Comparison of ENCODE assay signal across 21 cellular contexts in the genomic region with DNA sequence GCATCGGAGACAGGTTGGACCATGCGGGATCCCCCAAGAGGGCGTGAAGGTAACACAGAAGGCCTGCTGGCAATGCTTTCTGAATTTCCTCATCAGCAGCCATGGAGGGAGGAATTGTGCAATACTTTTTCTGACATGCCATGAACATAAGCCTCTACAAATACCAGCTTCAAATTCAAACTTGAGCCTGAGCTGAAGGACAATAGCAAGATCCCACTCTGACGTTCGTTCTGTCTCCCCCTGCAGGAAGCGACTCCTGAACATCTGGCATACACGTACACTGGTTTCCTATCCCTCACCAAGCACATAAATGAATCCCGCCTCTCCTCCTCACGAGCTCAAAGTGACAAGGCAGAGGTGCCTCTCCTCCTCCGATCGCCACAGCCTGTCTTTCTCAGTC.
DNase-seq lines count a peak whose midpoint lies in the region; ATAC-seq and TF ChIP-seq lines count a peak whose summit lies in the region.
"Had no signal": no experiment of that assay in that cellular context is flagged by ENCODE, and none has a peak within 500 bp of the region (broad histone marks: within the 10 kb centered on the region; RNA-seq: fewer than 3 reads in every experiment).

No MANE protein-coding gene starts in this region.

- DNase-seq in Kasumi-1 (lab: John Stamatoyannopoulos, UW) (peak; percentile 68 to 72), SK-N-MC (ENCODE audit: low read depth, low spot score) (peak; percentile 6), neural progenitor cell (ENCODE audit: low spot score) (no peak)
- DNase-seq: activated CD4-positive, alpha-beta memory T cell treated with anti-CD3 and anti-CD28 coated beads for 36 hours; activated T-cell treated with anti-CD3 and anti-CD28 coated beads, Interleukin-2, amount 50 U/mL, for 4 hours; body of pancreas; GF-D8; kidney glomerular epithelial cell; natural killer cell; NCI-H82; RPMI8226; stimulated activated CD4-positive, alpha-beta T cell treated with anti-CD3 and anti-CD28 coated beads, Interleukin-4, amount 100 ng/mL, for 4 hours had no signal

- H3K27me3 Mint-ChIP-seq in neural progenitor cell (ENCODE audit: insufficient read depth, low read depth), result peaks cover 20% of the 10 kb centered on the region
- H3K27me3 Mint-ChIP-seq in stimulated activated memory B cell treated with anti-CD40 and anti-IgM and Interleukin-4, amounts not matched to agents 10 μg/mL and 1 μg/mL and 100 μg/mL, for 72 hours, result no peaks in the 10 kb centered on the region
- H3K27me3 Mint-ChIP-seq: activated CD4-positive, alpha-beta memory T cell treated with anti-CD3 and anti-CD28 coated beads for 36 hours; activated naive CD8-positive, alpha-beta T cell; IgD-negative memory B cell; memory B cell had no signal

- H3K79me2 ChIP-seq in neural progenitor cell (ENCODE audit: low read depth), result no peaks in the 10 kb centered on the region

- H3K4me3 Mint-ChIP-seq in neural progenitor cell, result peak overlapping the region; percentile 46
- H3K4me3 Mint-ChIP-seq in stimulated activated memory B cell treated with anti-CD40 and anti-IgM and Interleukin-4, amounts not matched to agents 10 μg/mL and 1 μg/mL and 100 μg/mL, for 72 hours, result no peak overlapping the region
- H3K4me3 Mint-ChIP-seq: activated CD4-positive, alpha-beta memory T cell treated with anti-CD3 and anti-CD28 coated beads for 36 hours; activated naive CD8-positive, alpha-beta T cell; activated T-cell treated with anti-CD3 and anti-CD28 coated beads, Interleukin-2, amount 50 U/mL, for 4 hours; memory B cell; natural killer cell had no signal

- H3K36me3 ChIP-seq in SK-N-MC (ENCODE audit: insufficient read depth, low read length) (no peaks in the 10 kb centered on the region), neural progenitor cell (no peaks in the 10 kb centered on the region)

- no peak overlapping the region for H3K27ac ChIP-seq in SK-N-MC
- no peak overlapping the region for H3K27ac ChIP-seq in neural progenitor cell
- H3K27ac ChIP-seq: body of pancreas, coronary artery had no signal

- H3K4me1 Mint-ChIP-seq in neural progenitor cell, result peaks cover 52% of the 10 kb centered on the region
- H3K4me1 Mint-ChIP-seq in stimulated activated memory B cell treated with anti-CD40 and anti-IgM and Interleukin-4, amounts not matched to agents 10 μg/mL and 1 μg/mL and 100 μg/mL, for 72 hours, result peaks cover 37% of the 10 kb centered on the region

- peaks cover 15% of the 10 kb centered on the region for H3K9me3 Mint-ChIP-seq in neural progenitor cell
- peaks cover 13% of the 10 kb centered on the region for H3K9me3 Mint-ChIP-seq in stimulated activated memory B cell treated with anti-CD40 and anti-IgM and Interleukin-4, amounts not matched to agents 10 μg/mL and 1 μg/mL and 100 μg/mL, for 72 hours

- H3K9ac ChIP-seq in SK-N-MC (ENCODE audit: insufficient read length) (no peak overlapping the region), neural progenitor cell (no peak overlapping the region)

- TF ChIP-seq CTCF in GM12872 (IDR thresholded peaks at IDR 0.05; ENCODE audit: insufficient read depth, low read depth, low read length), result 0 out of 3 replicates have a peak, but pooled peaks have one; percentile 12
- peak; percentile 28 for TF ChIP-seq CTCF in neural progenitor cell (IDR thresholded peaks at IDR 0.05)

- ATAC-seq in HG02763 (IDR thresholded peaks at IDR 0.05; ENCODE audit: unreplicated experiment) (no peak), GM19328 (IDR thresholded peaks at IDR 0.05; ENCODE audit: unreplicated experiment) (no peak)
- ATAC-seq in stimulated activated memory B cell treated with anti-CD40 and anti-IgM and Interleukin-4, amounts not matched to agents 10 μg/mL and 1 μg/mL and 100 μg/mL, for 72 hours, result no peak
- ATAC-seq: activated T-cell treated with anti-CD3 and anti-CD28 coated beads, Interleukin-2, amount 50 U/mL, for 4 hours; body of pancreas; natural killer cell had no signal

- peaks cover 29% of the 10 kb centered on the region for H3F3A ChIP-seq in neural progenitor cell (ENCODE audit: low read depth)

- peaks cover 48% of the 10 kb centered on the region for H3K4me1 ChIP-seq in neural progenitor cell
- H3K4me1 ChIP-seq: body of pancreas had no signal

- H3K4me3 ChIP-seq in SK-N-MC (no peak overlapping the region), neural progenitor cell (no peak overlapping the region)
- H3K4me3 ChIP-seq: body of pancreas, coronary artery, smooth muscle cell had no signal

- no peaks in the 10 kb centered on the region for H4K20me1 ChIP-seq in neural progenitor cell (ENCODE audit: low read depth)

- peak overlapping the region; percentile 36 for H3K27ac Mint-ChIP-seq in neural progenitor cell
- H3K27ac Mint-ChIP-seq in stimulated activated memory B cell treated with anti-CD40 and anti-IgM and Interleukin-4, amounts not matched to agents 10 μg/mL and 1 μg/mL and 100 μg/mL, for 72 hours, result no peak overlapping the region
- H3K27ac Mint-ChIP-seq: activated CD4-positive, alpha-beta memory T cell treated with anti-CD3 and anti-CD28 coated beads for 36 hours; activated naive CD8-positive, alpha-beta T cell; IgD-negative memory B cell; memory B cell had no signal

- no peaks in the 10 kb centered on the region for H3K27me3 ChIP-seq in neural progenitor cell
- H3K27me3 ChIP-seq: body of pancreas had no signal

- H3K9me3 ChIP-seq in SK-N-MC (ENCODE audit: low read depth, low read length) (peaks cover 5% of the 10 kb centered on the region; the same call in 1 of the 2 replicates), neural progenitor cell (ENCODE audit: low read depth) (no peaks in the 10 kb centered on the region)

- peak overlapping the region; percentile 28 for H3K4me2 ChIP-seq in neural progenitor cell
- H3K4me2 ChIP-seq: smooth muscle cell had no signal

- H3K36me3 Mint-ChIP-seq in neural progenitor cell, result peaks cover 4% of the 10 kb centered on the region
- H3K36me3 Mint-ChIP-seq in stimulated activated memory B cell treated with anti-CD40 and anti-IgM and Interleukin-4, amounts not matched to agents 10 μg/mL and 1 μg/mL and 100 μg/mL, for 72 hours, result peaks cover 50% of the 10 kb centered on the region
- H3K36me3 Mint-ChIP-seq: IgD-negative memory B cell had no signal

- no peak overlapping the region for H2AFZ ChIP-seq in neural progenitor cell (replicated peaks)
